Comparison of ENCODE assay signal across 8 cellular contexts in genomic region chr22:38824587-38824986, GRCh38. TPM values are rescaled to one million over a fixed set of nuclear protein-coding genes. Genes with fewer than 3 reads are reported as not detected.
DNase-seq lines count a peak whose midpoint lies in the region; ATAC-seq and TF ChIP-seq lines count a peak whose summit lies in the region.

No MANE protein-coding gene starts in this region.

- no peaks in the 10 kb centered on the region for H3K27me3 Mint-ChIP-seq in activated T-helper 1 cell treated with anti-CD3 and anti-CD28 coated beads, Interleukin-12 subunit alpha, Interleukin-12 subunit beta, Interleukin-2, Interleukin-4 antibody, amounts not matched to agents 30 ng/mL and 10 ng/mL and 1 ng/mL, durations not matched to agents 14 hours and 24 hours and 36 hours (ENCODE audit: insufficient read depth)

- H3K27me3 ChIP-seq in NT2/D1 (ENCODE audit: insufficient read depth, insufficient read length): no peaks in the 10 kb centered on the region

- no peaks in the 10 kb centered on the region for H3K36me3 Mint-ChIP-seq in activated T-helper 1 cell treated with anti-CD3 and anti-CD28 coated beads, Interleukin-12 subunit alpha, Interleukin-12 subunit beta, Interleukin-2, Interleukin-4 antibody, amounts not matched to agents 30 ng/mL and 10 ng/mL and 1 ng/mL, durations not matched to agents 14 hours and 24 hours and 36 hours (ENCODE audit: low read depth)

- no peaks in the 10 kb centered on the region for H3K4me1 Mint-ChIP-seq in activated T-helper 1 cell treated with anti-CD3 and anti-CD28 coated beads, Interleukin-12 subunit alpha, Interleukin-12 subunit beta, Interleukin-2, Interleukin-4 antibody, amounts not matched to agents 30 ng/mL and 10 ng/mL and 1 ng/mL, durations not matched to agents 14 hours and 24 hours and 36 hours (ENCODE audit: low read depth)

- 0 out of 2 replicates have a peak, but pooled peaks cover 5% of the 10 kb centered on the region for H3K9me3 ChIP-seq in NT2/D1 (ENCODE audit: insufficient read depth, low read length)

- intact Hi-C loops in activated T-helper 1 cell treated with anti-CD3 and anti-CD28 coated beads, Interleukin-12 subunit alpha, Interleukin-12 subunit beta, Interleukin-2, Interleukin-4 antibody, amounts not matched to agents 30 ng/mL and 10 ng/mL and 1 ng/mL, durations not matched to agents 14 hours and 24 hours and 36 hours (cut with micrococcal nuclease): no loop called here
- intact Hi-C loops in head of caudate nucleus (cut with DNase I): no loop called here

- peak; percentile 68 for DNase-seq in NT2/D1 (ENCODE audit: low read depth, low spot score)
- peak; percentile 38 for DNase-seq in activated T-helper 1 cell treated with anti-CD3 and anti-CD28 coated beads, Interleukin-12 subunit alpha, Interleukin-12 subunit beta, Interleukin-2, Interleukin-4 antibody, amounts not matched to agents 30 ng/mL and 10 ng/mL and 1 ng/mL, durations not matched to agents 14 hours and 24 hours and 36 hours (ENCODE audit: low spot score)
- peak in 39 of 42 donors; percentile 19 to 88 (median 62) for DNase-seq in head of caudate nucleus
- DNase-seq in putamen (ENCODE audit: low spot score): peak; percentile 65
- DNase-seq in NCI-H524 (lab: John Stamatoyannopoulos, UW): no peak
- DNase-seq in NCI-H1436 treated with DMSO at 0.1 percent for 48 hours (lab: John Stamatoyannopoulos, UW): no peak

- no peak for ATAC-seq in HG02588 (IDR thresholded peaks at IDR 0.05; ENCODE audit: unreplicated experiment)

- H3K4me3 Mint-ChIP-seq in activated T-helper 1 cell treated with anti-CD3 and anti-CD28 coated beads, Interleukin-12 subunit alpha, Interleukin-12 subunit beta, Interleukin-2, Interleukin-4 antibody, amounts not matched to agents 30 ng/mL and 10 ng/mL and 1 ng/mL, durations not matched to agents 14 hours and 24 hours and 36 hours: no peak overlapping the region

- no peak overlapping the region for H3K9ac ChIP-seq in NT2/D1 (ENCODE audit: insufficient read length, low read depth)

- H3K4me1 ChIP-seq in NT2/D1 (ENCODE audit: insufficient read depth, insufficient read length): no peaks in the 10 kb centered on the region

- H3K4me3 ChIP-seq in GM12875 (ENCODE audit: low read depth, low read length): no peak overlapping the region
- no peak overlapping the region for H3K4me3 ChIP-seq in NT2/D1 (ENCODE audit: insufficient read length, low read depth)

- peaks cover 7% of the 10 kb centered on the region for H3K36me3 ChIP-seq in NT2/D1 (ENCODE audit: insufficient read depth, insufficient read length, low read length)

- H3K9me3 Mint-ChIP-seq in activated T-helper 1 cell treated with anti-CD3 and anti-CD28 coated beads, Interleukin-12 subunit alpha, Interleukin-12 subunit beta, Interleukin-2, Interleukin-4 antibody, amounts not matched to agents 30 ng/mL and 10 ng/mL and 1 ng/mL, durations not matched to agents 14 hours and 24 hours and 36 hours: no peaks in the 10 kb centered on the region

- peak; percentile 18; the same call in 1 of the 2 replicates for TF ChIP-seq CTCF in GM12875 (IDR thresholded peaks at IDR 0.05; ENCODE audit: borderline replicate concordance, insufficient read depth, low read depth, low read length)

- H3K27ac Mint-ChIP-seq in activated T-helper 1 cell treated with anti-CD3 and anti-CD28 coated beads, Interleukin-12 subunit alpha, Interleukin-12 subunit beta, Interleukin-2, Interleukin-4 antibody, amounts not matched to agents 30 ng/mL and 10 ng/mL and 1 ng/mL, durations not matched to agents 14 hours and 24 hours and 36 hours: no peak overlapping the region

RNA-seq across cellular contexts. Expression of gene NPTXR, which starts 19.2 kb away (rescaled TPM):
- total RNA-seq in activated T-helper 1 cell treated with anti-CD3 and anti-CD28 coated beads, Interleukin-12 subunit alpha, Interleukin-12 subunit beta, Interleukin-2, Interleukin-4 antibody, amounts not matched to agents 30 ng/mL and 10 ng/mL and 1 ng/mL, durations not matched to agents 14 hours and 24 hours and 36 hours: 1.2 and 1.3 TPM in 2 replicates

RNA-seq across cellular contexts. Expression of gene DNAL4, which starts 30.6 kb away (rescaled TPM):
- total RNA-seq in activated T-helper 1 cell treated with anti-CD3 and anti-CD28 coated beads, Interleukin-12 subunit alpha, Interleukin-12 subunit beta, Interleukin-2, Interleukin-4 antibody, amounts not matched to agents 30 ng/mL and 10 ng/mL and 1 ng/mL, durations not matched to agents 14 hours and 24 hours and 36 hours: 5.0 TPM in 2 replicates

RNA-seq across cellular contexts. Expression of gene CBX6, which starts 47.4 kb away (rescaled TPM):
- 171 and 178 TPM in 2 replicates for total RNA-seq in activated T-helper 1 cell treated with anti-CD3 and anti-CD28 coated beads, Interleukin-12 subunit alpha, Interleukin-12 subunit beta, Interleukin-2, Interleukin-4 antibody, amounts not matched to agents 30 ng/mL and 10 ng/mL and 1 ng/mL, durations not matched to agents 14 hours and 24 hours and 36 hours

Comparison
In these comparisons a context has a peak if more than half of its experiments do, and no peak if none do; other contexts are left out.
1. DNase-seq: peak in NT2/D1 (single experiment), activated T-helper 1 cell treated with anti-CD3 and anti-CD28 coated beads, Interleukin-12 subunit alpha, Interleukin-12 subunit beta, Interleukin-2, Interleukin-4 antibody, amounts not matched to agents 30 ng/mL and 10 ng/mL and 1 ng/mL, durations not matched to agents 14 hours and 24 hours and 36 hours (single experiment), head of caudate nucleus (39 of 42) and putamen (single experiment); none in NCI-H524 (0 of 2) and NCI-H1436 treated with DMSO at 0.1 percent for 48 hours (single experiment).